8 cellular contexts compared by ENCODE assay signal in the genomic region with DNA sequence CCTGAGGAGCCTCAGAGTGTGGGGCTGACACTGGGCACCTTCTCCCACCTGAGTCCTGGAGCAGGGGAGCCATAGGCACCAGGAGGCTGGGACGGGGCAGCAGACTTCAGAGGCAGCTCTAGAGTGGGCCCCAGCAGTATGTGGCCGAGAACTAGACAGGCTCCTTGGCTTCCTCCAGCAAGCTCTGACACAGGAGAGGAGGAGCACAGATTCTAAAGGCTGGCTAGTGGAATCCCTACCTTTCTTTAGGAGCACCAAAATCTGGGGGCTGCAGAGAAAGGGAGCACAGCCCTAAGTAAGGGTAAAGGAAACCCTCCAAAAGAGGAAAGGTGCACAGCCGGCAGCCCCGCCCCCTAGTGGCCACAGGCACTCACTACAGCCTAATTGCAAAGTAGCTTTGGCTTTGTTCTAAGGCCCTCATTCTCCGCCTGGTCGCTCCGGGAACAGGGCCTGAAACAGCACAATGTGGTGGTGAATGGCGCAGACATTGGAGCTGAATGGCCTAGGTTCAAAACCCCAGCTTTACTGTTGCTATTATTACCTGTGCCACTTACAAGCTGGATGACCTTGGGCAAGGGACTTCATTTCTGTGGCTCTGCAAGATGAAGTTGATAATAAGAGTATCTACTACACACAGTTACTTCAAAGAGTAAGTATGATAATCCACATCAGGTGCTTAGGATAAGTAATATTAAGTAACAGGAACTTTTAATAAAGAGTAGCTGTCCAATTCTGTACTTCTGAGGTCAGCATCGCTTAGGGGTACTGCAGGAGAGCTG. TPM values are rescaled to one million over a fixed set of nuclear protein-coding genes. Genes with fewer than 3 reads are reported as not detected.
A peak's percentile ranks its signal among the peaks of the same experiment; 100 is the strongest.
DNase-seq lines count a peak whose midpoint lies in the region; ATAC-seq and TF ChIP-seq lines count a peak whose summit lies in the region.

No MANE protein-coding gene starts in this region.

- H2BK15ac ChIP-seq in neuronal stem cell (ENCODE audit: low read length): no peak overlapping the region

- ATAC-seq in HG03139 (IDR thresholded peaks at IDR 0.05; ENCODE audit: unreplicated experiment): no peak

- peaks cover 5% of the 10 kb centered on the region for H3K36me3 Mint-ChIP-seq in activated T-helper 1 cell treated with anti-CD3 and anti-CD28 coated beads, Interleukin-12 subunit alpha, Interleukin-12 subunit beta, Interleukin-2, Interleukin-4 antibody, amounts not matched to agents 30 ng/mL and 10 ng/mL and 1 ng/mL, durations not matched to agents 14 hours and 24 hours and 36 hours (ENCODE audit: low read depth)

- no peak overlapping the region for H3K4me2 ChIP-seq in neuronal stem cell (ENCODE audit: insufficient read depth, low read length, poor library complexity, severe bottlenecking)

- no CpG with 5 or more reads among the region's 9 CpGs for WGBS in neuronal stem cell (ENCODE audit: extremely low coverage in 2 of 2, insufficient read length in 2 of 2, insufficient replicate concordance in 1 of 2), 2 donors

- peaks cover 0 to 7% of the 10 kb centered on the region in 2 donors for H3K36me3 ChIP-seq in neuronal stem cell (replicated peaks in 1 of 2; ENCODE audit: control insufficient read depth in 2 of 2, insufficient read depth in 2 of 2, low read length in 2 of 2)

- POLR2A ChIA-PET in RWPE1 (lab: Yijun Ruan, JAX; ENCODE audit: low non-redundant PET): no interaction called here

- H3K27me3 Mint-ChIP-seq in activated T-helper 1 cell treated with anti-CD3 and anti-CD28 coated beads, Interleukin-12 subunit alpha, Interleukin-12 subunit beta, Interleukin-2, Interleukin-4 antibody, amounts not matched to agents 30 ng/mL and 10 ng/mL and 1 ng/mL, durations not matched to agents 14 hours and 24 hours and 36 hours (ENCODE audit: insufficient read depth): no peaks in the 10 kb centered on the region

- H3K18ac ChIP-seq in neuronal stem cell (ENCODE audit: low read length): peak overlapping the region; percentile 54

- no peak overlapping the region for H3K9ac ChIP-seq in neuronal stem cell (ENCODE audit: low read depth, low read length, poor library complexity)

- no peak overlapping the region for H2AFZ ChIP-seq in neuronal stem cell (ENCODE audit: low read length)

- CTCF ChIA-PET in RWPE1 (lab: Yijun Ruan, JAX): interaction anchor here (0.6 to 1.8 kb wide), 22 partner anchors 10 to 1945 kb away, joined by 3 to 7 read pairs (median 4); a partner anchor contains a TSS

- intact Hi-C loops in activated T-helper 1 cell treated with anti-CD3 and anti-CD28 coated beads, Interleukin-12 subunit alpha, Interleukin-12 subunit beta, Interleukin-2, Interleukin-4 antibody, amounts not matched to agents 30 ng/mL and 10 ng/mL and 1 ng/mL, durations not matched to agents 14 hours and 24 hours and 36 hours (cut with micrococcal nuclease): loop anchor here (1.0 to 10.0 kb wide), 5 partner anchors 26 to 657 kb away; a partner anchor contains a TSS

- no peak overlapping the region for H4K91ac ChIP-seq in neuronal stem cell (ENCODE audit: low read depth, low read length, poor library complexity)

- H3K4me3 ChIP-seq in fibroblast of villous mesenchyme (ENCODE audit: low read depth, low read length): no peak overlapping the region
- no peak overlapping the region for H3K4me3 ChIP-seq in neuronal stem cell (ENCODE audit: low read length in 2 of 2)

- H3K4me1 ChIP-seq in neuronal stem cell (ENCODE audit: control insufficient read depth in 2 of 2, insufficient read depth in 1 of 2, low read depth in 1 of 2, low read length in 2 of 2): peaks cover 5% of the 10 kb centered on the region in 2 donors

- no peak overlapping the region for H2BK5ac ChIP-seq in neuronal stem cell (ENCODE audit: low read length)

- no peak overlapping the region for H2BK120ac ChIP-seq in neuronal stem cell (ENCODE audit: low read depth, low read length)

- no peaks in the 10 kb centered on the region for H3K9me3 Mint-ChIP-seq in activated T-helper 1 cell treated with anti-CD3 and anti-CD28 coated beads, Interleukin-12 subunit alpha, Interleukin-12 subunit beta, Interleukin-2, Interleukin-4 antibody, amounts not matched to agents 30 ng/mL and 10 ng/mL and 1 ng/mL, durations not matched to agents 14 hours and 24 hours and 36 hours

- peak; percentile 74 for DNase-seq in COLO668 (lab: John Stamatoyannopoulos, UW; ENCODE audit: unreplicated experiment)
- peak; percentile 65 for DNase-seq in HuH-7 (ENCODE audit: low spot score)
- DNase-seq in RWPE1 (ENCODE audit: low spot score): peak; percentile 48
- peak; percentile 35 for DNase-seq in activated T-helper 1 cell treated with anti-CD3 and anti-CD28 coated beads, Interleukin-12 subunit alpha, Interleukin-12 subunit beta, Interleukin-2, Interleukin-4 antibody, amounts not matched to agents 30 ng/mL and 10 ng/mL and 1 ng/mL, durations not matched to agents 14 hours and 24 hours and 36 hours (ENCODE audit: low spot score)
- DNase-seq in fibroblast of villous mesenchyme (ENCODE audit: low read depth): peak; percentile 35
- DNase-seq in neuronal stem cell (ENCODE audit: low spot score): peak; percentile 73
- DNase-seq in substantia nigra (lab: John Stamatoyannopoulos, UW): peak in 39 of 49 donors; percentile 13 to 73 (median 51)

- no peak overlapping the region for H2AK5ac ChIP-seq in neuronal stem cell (ENCODE audit: low read depth, low read length)

- peak; percentile 95 for TF ChIP-seq CTCF in RWPE1 (conservative IDR thresholded peaks at IDR 0.05; ENCODE audit: low read depth)
- peak; percentile 97 for TF ChIP-seq CTCF in fibroblast of villous mesenchyme (IDR thresholded peaks at IDR 0.05; ENCODE audit: insufficient read depth, low read depth, low read length)

- peak overlapping the region; percentile 43 for H3K14ac ChIP-seq in neuronal stem cell (ENCODE audit: low read length)

- no peak overlapping the region for H3K23ac ChIP-seq in neuronal stem cell (ENCODE audit: low read depth, low read length, poor library complexity)

- H3K4me3 Mint-ChIP-seq in activated T-helper 1 cell treated with anti-CD3 and anti-CD28 coated beads, Interleukin-12 subunit alpha, Interleukin-12 subunit beta, Interleukin-2, Interleukin-4 antibody, amounts not matched to agents 30 ng/mL and 10 ng/mL and 1 ng/mL, durations not matched to agents 14 hours and 24 hours and 36 hours: no peak overlapping the region

- H3K4me1 Mint-ChIP-seq in activated T-helper 1 cell treated with anti-CD3 and anti-CD28 coated beads, Interleukin-12 subunit alpha, Interleukin-12 subunit beta, Interleukin-2, Interleukin-4 antibody, amounts not matched to agents 30 ng/mL and 10 ng/mL and 1 ng/mL, durations not matched to agents 14 hours and 24 hours and 36 hours (ENCODE audit: low read depth): no peaks in the 10 kb centered on the region

- no peak overlapping the region for H3K27ac Mint-ChIP-seq in activated T-helper 1 cell treated with anti-CD3 and anti-CD28 coated beads, Interleukin-12 subunit alpha, Interleukin-12 subunit beta, Interleukin-2, Interleukin-4 antibody, amounts not matched to agents 30 ng/mL and 10 ng/mL and 1 ng/mL, durations not matched to agents 14 hours and 24 hours and 36 hours

- no peaks in the 10 kb centered on the region for H3K9me3 ChIP-seq in neuronal stem cell (replicated peaks in 1 of 2; ENCODE audit: control insufficient read depth in 2 of 2, insufficient read depth in 1 of 2, low read depth in 1 of 2, low read length in 2 of 2)

- H3K27me3 ChIP-seq in neuronal stem cell (ENCODE audit: control insufficient read depth in 3 of 3, insufficient read depth in 3 of 3, low read depth in 1 of 3, low read length in 3 of 3): no peaks in the 10 kb centered on the region

- H3K27ac ChIP-seq in RWPE1 (peak overlapping the region; percentile 63), neuronal stem cell (replicated peaks; ENCODE audit: low read length) (no peak overlapping the region), substantia nigra (ENCODE audit: low read depth, low read length, poor library complexity, severe bottlenecking) (no peak overlapping the region)

- no peak overlapping the region for H3K4ac ChIP-seq in neuronal stem cell (ENCODE audit: low read length)

- H2BK12ac ChIP-seq in neuronal stem cell (ENCODE audit: low read length): no peak overlapping the region

- H4K8ac ChIP-seq in neuronal stem cell (ENCODE audit: low read depth, low read length): no peak overlapping the region

- no peaks in the 10 kb centered on the region for H3K79me1 ChIP-seq in neuronal stem cell (ENCODE audit: low read depth, low read length)

RNA-seq across cellular contexts. Expression of a gene that starts 8.8 kb away (rescaled TPM):
- not detected in 2 replicates for total RNA-seq in activated T-helper 1 cell treated with anti-CD3 and anti-CD28 coated beads, Interleukin-12 subunit alpha, Interleukin-12 subunit beta, Interleukin-2, Interleukin-4 antibody, amounts not matched to agents 30 ng/mL and 10 ng/mL and 1 ng/mL, durations not matched to agents 14 hours and 24 hours and 36 hours
- total RNA-seq in fibroblast of villous mesenchyme: not detected in 2 replicates
- not detected for polyA plus RNA-seq in neuronal stem cell (2013, experiment 1 of 2)
- not detected for polyA plus RNA-seq in neuronal stem cell (2013, experiment 2 of 2)

RNA-seq across cellular contexts. Expression of a gene that starts 20.1 kb away (rescaled TPM):
- total RNA-seq in activated T-helper 1 cell treated with anti-CD3 and anti-CD28 coated beads, Interleukin-12 subunit alpha, Interleukin-12 subunit beta, Interleukin-2, Interleukin-4 antibody, amounts not matched to agents 30 ng/mL and 10 ng/mL and 1 ng/mL, durations not matched to agents 14 hours and 24 hours and 36 hours: not detected in 2 replicates
- total RNA-seq in fibroblast of villous mesenchyme: not detected in 2 replicates
- polyA plus RNA-seq in neuronal stem cell (2013, experiment 1 of 2): not detected
- not detected for polyA plus RNA-seq in neuronal stem cell (2013, experiment 2 of 2)
